ENCODE assay signal across 9 cellular contexts in genomic region chr14:53955234-53955556, GRCh38. TPM values are rescaled to one million over a fixed set of nuclear protein-coding genes. Genes with fewer than 3 reads are reported as not detected.
DNase-seq lines count a peak whose midpoint lies in the region; ATAC-seq and TF ChIP-seq lines count a peak whose summit lies in the region.
"Had no signal": no experiment of that assay in that cellular context is flagged by ENCODE, and none has a peak within 500 bp of the region (broad histone marks: within the 10 kb centered on the region; RNA-seq: fewer than 3 reads in every experiment).

No MANE protein-coding gene starts in this region.

- H3K9me3 Mint-ChIP-seq in T-helper 2 cell treated with Interferon-gamma antibody and Interleukin-4, amounts not matched to agents 5 μg/mL and 100 μg/mL, for 36 hours = no peaks in the 10 kb centered on the region

- H3K9me3 ChIP-seq in ascending aorta = no peaks in the 10 kb centered on the region
- no peaks in the 10 kb centered on the region for H3K9me3 ChIP-seq in liver (ENCODE audit: control insufficient read depth in 4 of 4, low read length in 3 of 4)
- no peaks in the 10 kb centered on the region for H3K9me3 ChIP-seq in subcutaneous abdominal adipose tissue (ENCODE audit: control insufficient read depth in 5 of 5, low read length in 5 of 5)

- no peak for DNase-seq in T-helper 2 cell treated with Interferon-gamma antibody and Interleukin-4, amounts not matched to agents 5 μg/mL and 100 μg/mL, for 36 hours (ENCODE audit: low spot score)
- DNase-seq in T-helper 2 cell (no peak), ascending aorta (ENCODE audit: low spot score in 2 of 2) (no peak), NCI-H2081 (lab: John Stamatoyannopoulos, UW) (no peak), SHP77 treated with DMSO at 0.1 percent for 48 hours (lab: John Stamatoyannopoulos, UW) (no peak)
- DNase-seq: activated CD4-positive, alpha-beta T cell treated with anti-CD3 and anti-CD28 coated beads for 4 hours had no signal

- H3K4me1 ChIP-seq in ascending aorta (peaks cover 0 to 9% of the 10 kb centered on the region in 2 donors), liver (ENCODE audit: control insufficient read depth in 4 of 4, insufficient read depth in 4 of 4, low read length in 3 of 4) (peaks cover 11 to 49% (median 37%) of the 10 kb centered on the region in 4 donors), subcutaneous abdominal adipose tissue (ENCODE audit: control insufficient read depth in 5 of 5, insufficient read depth in 5 of 5, low read length in 5 of 5) (peaks cover 2 to 64% (median 56%) of the 10 kb centered on the region in 5 donors)

- peak overlapping the region; percentile 65 to 72 for H3K4me3 ChIP-seq in ascending aorta
- peak overlapping the region in 2 of 3 donors; percentile 59 to 71 for H3K4me3 ChIP-seq in liver (ENCODE audit: low read depth in 1 of 3, low read length in 3 of 3)
- peak overlapping the region; percentile 69 to 80 (median 76) for H3K4me3 ChIP-seq in subcutaneous abdominal adipose tissue (ENCODE audit: low read depth in 1 of 5, low read length in 5 of 5)

- H3K27me3 ChIP-seq in ascending aorta (no peaks in the 10 kb centered on the region), liver (ENCODE audit: control insufficient read depth in 4 of 4, insufficient read depth in 4 of 4, low read length in 3 of 4) (peaks cover 0 to 5% (median under 1%) of the 10 kb centered on the region in 4 donors), subcutaneous abdominal adipose tissue (ENCODE audit: control insufficient read depth in 5 of 5, insufficient read depth in 4 of 5, low read length in 5 of 5) (peaks cover 0 to 17% (median 7%) of the 10 kb centered on the region in 5 donors)

- no peak overlapping the region for H3K27ac Mint-ChIP-seq in T-helper 2 cell treated with Interferon-gamma antibody and Interleukin-4, amounts not matched to agents 5 μg/mL and 100 μg/mL, for 36 hours

- peak overlapping the region; percentile 87 for H3K4me3 Mint-ChIP-seq in T-helper 2 cell treated with Interferon-gamma antibody and Interleukin-4, amounts not matched to agents 5 μg/mL and 100 μg/mL, for 36 hours

- peaks cover 2% of the 10 kb centered on the region for H3K36me3 Mint-ChIP-seq in T-helper 2 cell treated with Interferon-gamma antibody and Interleukin-4, amounts not matched to agents 5 μg/mL and 100 μg/mL, for 36 hours (ENCODE audit: low read depth)

- H3K27ac ChIP-seq in ascending aorta (peak overlapping the region; percentile 82 to 85), liver (ENCODE audit: low read depth in 1 of 2, low read length in 2 of 2) (peak overlapping the region; percentile 55 to 83), subcutaneous abdominal adipose tissue (ENCODE audit: low read depth, low read length) (peak overlapping the region; percentile 88)

- TF ChIP-seq CTCF in ascending aorta (IDR thresholded peaks at IDR 0.05) (no peak), liver (IDR thresholded peaks at IDR 0.05; ENCODE audit: low read depth, low read length, missing input control) (no peak)

- 3% methylated on average over 16 of the region's 16 CpGs for WGBS in liver

- no peak for ATAC-seq in HG03139 (IDR thresholded peaks at IDR 0.05; ENCODE audit: unreplicated experiment)

- intact Hi-C loops in ascending aorta (cut with DNase I) = loop anchor here (2.0 to 10.0 kb wide), 9 partner anchors 152 to 1430 kb away; partner anchors contain the start of genes CGRRF1, ERO1A, FERMT2 and GNPNAT1

- TF ChIP-seq RAD21 in liver (IDR thresholded peaks at IDR 0.05) = no peak

- H3K27me3 Mint-ChIP-seq in T-helper 2 cell treated with Interferon-gamma antibody and Interleukin-4, amounts not matched to agents 5 μg/mL and 100 μg/mL, for 36 hours (ENCODE audit: low read depth) = peaks cover 77% of the 10 kb centered on the region

- peak overlapping the region in 1 of 2 donors; percentile 42 for H3K9ac ChIP-seq in liver (ENCODE audit: low read depth in 1 of 2, low read length in 2 of 2)
- peak overlapping the region in 2 of 5 donors; percentile 46 to 77 for H3K9ac ChIP-seq in subcutaneous abdominal adipose tissue (ENCODE audit: low read length in 5 of 5)

- H3K4me1 Mint-ChIP-seq in T-helper 2 cell treated with Interferon-gamma antibody and Interleukin-4, amounts not matched to agents 5 μg/mL and 100 μg/mL, for 36 hours (ENCODE audit: low read depth) = peaks cover 25% of the 10 kb centered on the region

- H3K36me3 ChIP-seq in ascending aorta (peaks cover 7 to 17% of the 10 kb centered on the region in 2 donors), liver (ENCODE audit: control insufficient read depth in 4 of 4, insufficient read depth in 3 of 4, low read depth in 1 of 4, low read length in 3 of 4) (peaks cover 0 to 4% (median 0%) of the 10 kb centered on the region in 4 donors), subcutaneous abdominal adipose tissue (ENCODE audit: control insufficient read depth in 5 of 5, insufficient read depth in 5 of 5, low read length in 5 of 5) (peaks cover 0 to 11% (median 8%) of the 10 kb centered on the region in 5 donors)

TF ChIP-seq in liver, 16 proteins besides CTCF, POLR2A, EP300 and RAD21:
- no peak for TF ChIP-seq FOXA2 (IDR thresholded peaks at IDR 0.05)

RNA-seq across cellular contexts. Expression of gene BMP4, which starts 1.4 kb away (rescaled TPM):
- 33.1 TPM for total RNA-seq in ascending aorta
- total RNA-seq in liver = 1 to 10 TPM; 2.1 to 4.2 TPM
- 1 to 10 TPM; 2.0 to 2.8 TPM for polyA plus RNA-seq in liver
